In genomic region chr4:144360394-144360793, GRCh38 we compare ENCODE assay signal across 23 cellular contexts.
DNase-seq lines count a peak whose midpoint lies in the region; ATAC-seq, FAIRE-seq and TF ChIP-seq lines count a peak whose summit lies in the region.
"Had no signal": no experiment of that assay in that cellular context is flagged by ENCODE, and none has a peak within 500 bp of the region (broad histone marks: within the 10 kb centered on the region; RNA-seq: fewer than 3 reads in every experiment).

No MANE protein-coding gene starts in this region.

- H3K4me3 ChIP-seq in astrocyte (ENCODE audit: insufficient read depth, low read depth, low read length) = no peak overlapping the region
- no peak overlapping the region for H3K4me3 ChIP-seq in epithelial cell of esophagus (ENCODE audit: low read length)
- H3K4me3 ChIP-seq in smooth muscle cell = no peak overlapping the region
- H3K4me3 ChIP-seq: HAP-1 had no signal

- 95% methylated on average over 2 of the region's 2 CpGs for WGBS in smooth muscle cell (ENCODE audit: low lambda C conversion rate)

- H3K27me3 ChIP-seq in astrocyte (ENCODE audit: insufficient read depth, low read length) (peaks cover 13% of the 10 kb centered on the region), smooth muscle cell (ENCODE audit: low read depth) (peaks cover 54% of the 10 kb centered on the region)

- H3K4me2 ChIP-seq in astrocyte (ENCODE audit: low read length) (peak overlapping the region; percentile 6), smooth muscle cell (no peak overlapping the region)

- H3K9me3 Mint-ChIP-seq in stimulated activated naive CD8-positive, alpha-beta T cell treated with anti-CD3 and anti-CD28 coated beads, Interleukin-15, amount 100 ng/mL, for 72 hours = no peaks in the 10 kb centered on the region
- peaks cover 5% of the 10 kb centered on the region for H3K9me3 Mint-ChIP-seq in astrocyte (ENCODE audit: unreplicated experiment)
- H3K9me3 Mint-ChIP-seq: CD4-positive, alpha-beta T cell had no signal

- H4K20me1 ChIP-seq in astrocyte (ENCODE audit: insufficient read depth, low read length) (no peaks in the 10 kb centered on the region), smooth muscle cell (ENCODE audit: low read depth) (no peaks in the 10 kb centered on the region)

- peak overlapping the region in 1 of 2 donors; percentile 22 for H3K27ac Mint-ChIP-seq in stimulated activated naive CD8-positive, alpha-beta T cell treated with anti-CD3 and anti-CD28 coated beads, Interleukin-15, amount 100 ng/mL, for 72 hours
- H3K27ac Mint-ChIP-seq in astrocyte (ENCODE audit: unreplicated experiment) = peak overlapping the region; percentile 17
- H3K27ac Mint-ChIP-seq: B cell; CD4-positive, alpha-beta T cell had no signal

- no peak for FAIRE-seq in astrocyte (lab: Jason Lieb, UNC)
- FAIRE-seq: A204.1, D721Med, G401.6, GM12891, GM19239, H1, HepG2, HTR-8/SVneo had no signal

- peaks cover 31% of the 10 kb centered on the region for H3K4me1 ChIP-seq in astrocyte (ENCODE audit: insufficient read depth, low read length)
- peaks cover 25% of the 10 kb centered on the region for H3K4me1 ChIP-seq in smooth muscle cell (ENCODE audit: low read depth)

- peaks cover 6% of the 10 kb centered on the region for H3K4me1 Mint-ChIP-seq in stimulated activated naive CD8-positive, alpha-beta T cell treated with anti-CD3 and anti-CD28 coated beads, Interleukin-15, amount 100 ng/mL, for 72 hours
- H3K4me1 Mint-ChIP-seq in astrocyte (ENCODE audit: low read depth, unreplicated experiment) = peaks cover 40% of the 10 kb centered on the region

- peak; percentile 68 for ATAC-seq in stimulated activated naive CD8-positive, alpha-beta T cell treated with anti-CD3 and anti-CD28 coated beads, Interleukin-15, amount 100 ng/mL, for 72 hours
- no peak for ATAC-seq in stimulated activated naive CD8-positive, alpha-beta T cell treated with anti-CD3 and anti-CD28 coated beads, Interleukin-15, Interleukin-2, amounts not matched to agents 100 U/mL and 50 U/mL, for 24 hours
- no peak for ATAC-seq in HG03108 (IDR thresholded peaks at IDR 0.05; ENCODE audit: unreplicated experiment)
- ATAC-seq: HepG2 had no signal

- DNase-seq in stimulated activated naive CD8-positive, alpha-beta T cell treated with anti-CD3 and anti-CD28 coated beads, Interleukin-15, amount 100 ng/mL, for 72 hours = no peak
- DNase-seq in stimulated activated naive CD8-positive, alpha-beta T cell treated with anti-CD3 and anti-CD28 coated beads, Interleukin-15, Interleukin-2, amounts not matched to agents 100 U/mL and 50 U/mL, for 24 hours = no peak
- DNase-seq in astrocyte (ENCODE audit: low read depth) (no peak), epithelial cell of esophagus (ENCODE audit: low read depth) (peak; percentile 32), GM19240 (ENCODE audit: insufficient read length, low spot score) (no peak), smooth muscle cell (lab: John Stamatoyannopoulos, UW; ENCODE audit: unreplicated experiment) (no peak)
- DNase-seq: C1 segment of cervical spinal cord; CD4-positive, alpha-beta T cell; COR-L47; DMS153; DMS79 treated with DMSO at 0.1 percent for 48 hours; EL had no signal

- H3K9ac ChIP-seq in astrocyte (ENCODE audit: low read length) (no peak overlapping the region), smooth muscle cell (ENCODE audit: low read depth) (no peak overlapping the region)

- peaks cover 17% of the 10 kb centered on the region for H3F3A ChIP-seq in smooth muscle cell (ENCODE audit: low read depth)

- peaks cover 18% of the 10 kb centered on the region for H3K27me3 Mint-ChIP-seq in stimulated activated naive CD8-positive, alpha-beta T cell treated with anti-CD3 and anti-CD28 coated beads, Interleukin-15, amount 100 ng/mL, for 72 hours
- peaks cover 10% of the 10 kb centered on the region for H3K27me3 Mint-ChIP-seq in astrocyte (ENCODE audit: low read depth, unreplicated experiment)

- H3K27ac ChIP-seq in astrocyte (ENCODE audit: low read depth, low read length) (peak overlapping the region; percentile 34), smooth muscle cell (ENCODE audit: low read depth) (no peak overlapping the region)

- TF ChIP-seq CTCF in astrocyte (IDR thresholded peaks at IDR 0.05; ENCODE audit: insufficient read depth, low read depth, low read length) (no peak), epithelial cell of esophagus (IDR thresholded peaks at IDR 0.05; ENCODE audit: insufficient read depth, low read depth, low read length, missing control alignments) (no peak), smooth muscle cell (IDR thresholded peaks at IDR 0.05; ENCODE audit: borderline replicate concordance, insufficient read depth, poor library complexity, severe bottlenecking) (no peak)

- H2AFZ ChIP-seq in astrocyte (ENCODE audit: low read depth, low read length) = no peak overlapping the region
- H2AFZ ChIP-seq in smooth muscle cell (ENCODE audit: low read depth) = no peak overlapping the region

- H3K9me3 ChIP-seq in astrocyte (ENCODE audit: insufficient read depth, low read depth, low read length) (no peaks in the 10 kb centered on the region), smooth muscle cell (replicated peaks; ENCODE audit: low read depth) (no peaks in the 10 kb centered on the region)
- H3K9me3 ChIP-seq: HAP-1 had no signal

- no peaks in the 10 kb centered on the region for H3K79me2 ChIP-seq in astrocyte (ENCODE audit: insufficient read depth, low read length)
- no peaks in the 10 kb centered on the region for H3K79me2 ChIP-seq in smooth muscle cell (ENCODE audit: low read depth)

- H3K4me3 Mint-ChIP-seq in stimulated activated naive CD8-positive, alpha-beta T cell treated with anti-CD3 and anti-CD28 coated beads, Interleukin-15, amount 100 ng/mL, for 72 hours = no peak overlapping the region
- H3K4me3 Mint-ChIP-seq in astrocyte (ENCODE audit: unreplicated experiment) = no peak overlapping the region
- H3K4me3 Mint-ChIP-seq: B cell; CD4-positive, alpha-beta T cell had no signal

- H3K36me3 ChIP-seq in astrocyte (ENCODE audit: insufficient read depth, low read length) (no peaks in the 10 kb centered on the region), smooth muscle cell (ENCODE audit: low read depth) (no peaks in the 10 kb centered on the region)
- H3K36me3 ChIP-seq: HAP-1 had no signal

- H3K36me3 Mint-ChIP-seq in astrocyte (ENCODE audit: low read depth, unreplicated experiment) = peaks cover 2% of the 10 kb centered on the region
